9 cellular contexts compared by ENCODE assay signal in genomic region chr1:40059960-40060337, GRCh38. TPM values are rescaled to one million over a fixed set of nuclear protein-coding genes. Genes with fewer than 3 reads are reported as not detected.
DNase-seq lines count a peak whose midpoint lies in the region; ATAC-seq and TF ChIP-seq lines count a peak whose summit lies in the region.
"Had no signal": no experiment of that assay in that cellular context is flagged by ENCODE, and none has a peak within 500 bp of the region (broad histone marks: within the 10 kb centered on the region; RNA-seq: fewer than 3 reads in every experiment).

No MANE protein-coding gene starts in this region.

- ATAC-seq in GM21515 (IDR thresholded peaks at IDR 0.05; ENCODE audit: unreplicated experiment) (no peak), HG02623 (IDR thresholded peaks at IDR 0.05; ENCODE audit: unreplicated experiment) (no peak)

- TF ChIP-seq POLR2A in sigmoid colon (IDR thresholded peaks at IDR 0.05): no peak

- intact Hi-C loops in colonic mucosa (cut with DNase I) (no loop called here), sigmoid colon (cut with DNase I) (no loop called here)

- H3K36me3 ChIP-seq in colonic mucosa (peaks cover 28% of the 10 kb centered on the region), sigmoid colon (peaks cover 18 to 58% (median 39%) of the 10 kb centered on the region in 4 donors), BE2C (no peaks in the 10 kb centered on the region; the same call in 1 of the 2 replicates)

- H3K9ac ChIP-seq in colonic mucosa (ENCODE audit: low read depth in 2 of 2, low read length in 2 of 2): peak overlapping the region; percentile 14 to 66

- H3K9me3 ChIP-seq in colonic mucosa (no peaks in the 10 kb centered on the region), sigmoid colon (no peaks in the 10 kb centered on the region), BE2C (no peaks in the 10 kb centered on the region)

- H3K4me1 ChIP-seq in colonic mucosa: peaks cover 27% of the 10 kb centered on the region
- H3K4me1 ChIP-seq in sigmoid colon: peaks cover 0 to 55% (median 37%) of the 10 kb centered on the region in 4 donors
- H3K4me1 ChIP-seq in BE2C: no peaks in the 10 kb centered on the region

- peak overlapping the region; percentile 21; the same call in 1 of the 2 replicates for H3K4me3 ChIP-seq in GM12865 (ENCODE audit: low read depth, low read length)
- H3K4me3 ChIP-seq in colonic mucosa: no peak overlapping the region
- H3K4me3 ChIP-seq in sigmoid colon: no peak overlapping the region
- no peak overlapping the region for H3K4me3 ChIP-seq in BE2C (ENCODE audit: low read depth, low read length)

- no peak for TF ChIP-seq EP300 in sigmoid colon (IDR thresholded peaks at IDR 0.05)

- peak overlapping the region; percentile 85 for H3K27ac ChIP-seq in colonic mucosa
- peak overlapping the region; percentile 4 to 49 (median 26) for H3K27ac ChIP-seq in sigmoid colon

- 38 to 50% methylated on average over 3 of the region's 3 CpGs for WGBS in sigmoid colon, 2 donors

- DNase-seq in GM12865 (ENCODE audit: low read depth): peak; percentile 26
- DNase-seq in NOMO-1 treated with DMSO at 0.1 percent for 48 hours (lab: John Stamatoyannopoulos, UW; ENCODE audit: unreplicated experiment): peak; percentile 60
- no peak for DNase-seq in colonic mucosa
- no peak for DNase-seq in sigmoid colon
- DNase-seq in NCI-H187 (lab: John Stamatoyannopoulos, UW): no peak
- no peak for DNase-seq in BE2C
- DNase-seq: kidney glomerular epithelial cell had no signal

- TF ChIP-seq CTCF in GM12865 (IDR thresholded peaks at IDR 0.05; ENCODE audit: insufficient read depth, low read depth, low read length, missing control alignments) (no peak), colonic mucosa (IDR thresholded peaks at IDR 0.05) (no peak), sigmoid colon (IDR thresholded peaks at IDR 0.05) (no peak), BE2C (IDR thresholded peaks at IDR 0.05; ENCODE audit: low read depth, low read length) (no peak)

- no peaks in the 10 kb centered on the region for H3K27me3 ChIP-seq in colonic mucosa
- no peaks in the 10 kb centered on the region for H3K27me3 ChIP-seq in sigmoid colon
- no peaks in the 10 kb centered on the region for H3K27me3 ChIP-seq in BE2C

RNA-seq across cellular contexts. Expression of gene CAP1, which starts 19.4 kb away (rescaled TPM):
- total RNA-seq in colonic mucosa (100 to 1,000 TPM; 500 to 548 TPM), sigmoid colon (100 to 1,000 TPM; 177 to 234 (median 231) TPM)
- polyA plus RNA-seq in sigmoid colon: 100 to 1,000 TPM; 286 to 412 (median 346) TPM
- polyA plus RNA-seq in BE2C (2012; ENCODE audit: insufficient read depth, insufficient read length, low read depth): 99.9 TPM

RNA-seq across cellular contexts. Expression of gene PPT1, which starts 37.1 kb away (rescaled TPM):
- 10 to 100 TPM; 25.7 to 37.7 TPM for total RNA-seq in colonic mucosa
- 10 to 100 TPM; 70.4 to 86.7 (median 75.9) TPM for total RNA-seq in sigmoid colon
- 10 to 100 TPM; 10.2 to 76.3 (median 54.9) TPM for polyA plus RNA-seq in sigmoid colon
- 34.7 TPM for polyA plus RNA-seq in BE2C (2012; ENCODE audit: insufficient read depth, insufficient read length, low read depth)

Comparison
In these comparisons a context has a peak if more than half of its experiments do, and no peak if none do; other contexts are left out.
1. DNase-seq: peak in GM12865 (single experiment) and NOMO-1 treated with DMSO at 0.1 percent for 48 hours (single experiment); none in colonic mucosa (single experiment), sigmoid colon (single experiment), NCI-H187 (0 of 2) and BE2C (single experiment).